8 cellular contexts compared by ENCODE assay signal in genomic region chr17:64504769-64505319, GRCh38. TPM values are rescaled to one million over a fixed set of nuclear protein-coding genes. Genes with fewer than 3 reads are reported as not detected.
A peak's percentile ranks its signal among the peaks of the same experiment; 100 is the strongest.
DNase-seq lines count a peak whose midpoint lies in the region; ATAC-seq and TF ChIP-seq lines count a peak whose summit lies in the region.

No MANE protein-coding gene starts in this region.

- H2AFZ ChIP-seq in osteoblast (ENCODE audit: low read length) = no peak overlapping the region

- H3K79me2 ChIP-seq in osteoblast (ENCODE audit: insufficient read depth, low read length) = peaks cover 91% of the 10 kb centered on the region

- peaks cover 78% of the 10 kb centered on the region for H4K20me1 ChIP-seq in osteoblast (ENCODE audit: insufficient read depth, low read length)

- no peaks in the 10 kb centered on the region for H3K9me3 ChIP-seq in osteoblast (ENCODE audit: low read depth, low read length)

- peak overlapping the region; percentile 100 for H3K27ac Mint-ChIP-seq in endothelial cell (ENCODE audit: unreplicated experiment)

- ATAC-seq in HG02884 (IDR thresholded peaks at IDR 0.05; ENCODE audit: unreplicated experiment) = no peak

- peak overlapping the region; percentile 83 for H3K4me2 ChIP-seq in osteoblast (ENCODE audit: insufficient read depth, low read length)

- H3K36me3 Mint-ChIP-seq in endothelial cell (ENCODE audit: low read depth, unreplicated experiment) = peaks cover 64% of the 10 kb centered on the region

- no peaks in the 10 kb centered on the region for H3K27me3 ChIP-seq in osteoblast (ENCODE audit: insufficient read depth, low read length)

- peaks cover 64% of the 10 kb centered on the region for H3K36me3 ChIP-seq in osteoblast (ENCODE audit: insufficient read depth, low read length)

- TF ChIP-seq CTCF in endothelial cell (IDR thresholded peaks at IDR 0.05; ENCODE audit: unreplicated experiment) = no peak
- TF ChIP-seq CTCF in osteoblast (IDR thresholded peaks at IDR 0.05; ENCODE audit: extremely low read depth, low read depth, low read length) = no peak

- H3K27ac ChIP-seq in osteoblast (ENCODE audit: low read depth, low read length) = peak overlapping the region; percentile 99

- peak; percentile 65 for DNase-seq in ELR (ENCODE audit: low read depth)
- peak; percentile 94 for DNase-seq in OCI-M1 (lab: John Stamatoyannopoulos, UW)
- DNase-seq in endothelial cell (ENCODE audit: low spot score) = no peak
- DNase-seq in osteoblast (ENCODE audit: insufficient read length, low spot score, missing footprints) = no peak
- DNase-seq in mucosa of gallbladder (ENCODE audit: low spot score) = no peak
- no peak for DNase-seq in NCI-H128 (lab: John Stamatoyannopoulos, UW; ENCODE audit: unreplicated experiment)
- no peak for DNase-seq in activated effector memory CD4-positive, alpha-beta T cell treated with Interleukin-2 at 50 U/mL for 16 hours

- peaks cover 67% of the 10 kb centered on the region for H3K4me1 Mint-ChIP-seq in endothelial cell (ENCODE audit: unreplicated experiment)

- H3K4me3 Mint-ChIP-seq in endothelial cell (ENCODE audit: unreplicated experiment) = peak overlapping the region; percentile 100

- H3K9me3 Mint-ChIP-seq in endothelial cell (ENCODE audit: unreplicated experiment) = no peaks in the 10 kb centered on the region

- H3K4me3 ChIP-seq in osteoblast (ENCODE audit: insufficient read depth, low read length) = peak overlapping the region; percentile 98

- peaks cover 41% of the 10 kb centered on the region for H3K27me3 Mint-ChIP-seq in endothelial cell (ENCODE audit: unreplicated experiment)

- H3K4me1 ChIP-seq in osteoblast (ENCODE audit: insufficient read depth, low read length) = peaks cover 57% of the 10 kb centered on the region

RNA-seq across cellular contexts. Expression of gene DDX5, which starts 1.2 kb away (rescaled TPM):
- total RNA-seq in endothelial cell (ENCODE audit: unreplicated experiment) (771 TPM), osteoblast (291 and 309 TPM in 2 replicates), mucosa of gallbladder (815 TPM)

RNA-seq across cellular contexts. Expression of gene CEP95, which starts 1.9 kb away (rescaled TPM):
- total RNA-seq in endothelial cell (ENCODE audit: unreplicated experiment) (47.8 TPM), osteoblast (47.4 and 48.9 TPM in 2 replicates), mucosa of gallbladder (29.7 TPM)

RNA-seq across cellular contexts. Expression of gene POLG2, which starts 8.0 kb away (rescaled TPM):
- total RNA-seq in endothelial cell (ENCODE audit: unreplicated experiment) = 21.3 TPM
- total RNA-seq in osteoblast = 7.2 and 7.7 TPM in 2 replicates
- 16.9 TPM for total RNA-seq in mucosa of gallbladder

RNA-seq across cellular contexts. Expression of gene MILR1, which starts 55.9 kb away (rescaled TPM):
- total RNA-seq in endothelial cell (ENCODE audit: unreplicated experiment) = 1.6 TPM
- 12.3 and 27.7 TPM in 2 replicates for total RNA-seq in osteoblast
- 8.3 TPM for total RNA-seq in mucosa of gallbladder

Comparison
In these comparisons a context has a peak if more than half of its experiments do, and no peak if none do; other contexts are left out.
1. DNase-seq: peak in ELR (single experiment) and OCI-M1 (single experiment); none in endothelial cell (single experiment), osteoblast (single experiment), mucosa of gallbladder (single experiment), NCI-H128 (single experiment) and activated effector memory CD4-positive, alpha-beta T cell treated with Interleukin-2 at 50 U/mL for 16 hours (single experiment).